10 cellular contexts compared by ENCODE assay signal in the genomic region with DNA sequence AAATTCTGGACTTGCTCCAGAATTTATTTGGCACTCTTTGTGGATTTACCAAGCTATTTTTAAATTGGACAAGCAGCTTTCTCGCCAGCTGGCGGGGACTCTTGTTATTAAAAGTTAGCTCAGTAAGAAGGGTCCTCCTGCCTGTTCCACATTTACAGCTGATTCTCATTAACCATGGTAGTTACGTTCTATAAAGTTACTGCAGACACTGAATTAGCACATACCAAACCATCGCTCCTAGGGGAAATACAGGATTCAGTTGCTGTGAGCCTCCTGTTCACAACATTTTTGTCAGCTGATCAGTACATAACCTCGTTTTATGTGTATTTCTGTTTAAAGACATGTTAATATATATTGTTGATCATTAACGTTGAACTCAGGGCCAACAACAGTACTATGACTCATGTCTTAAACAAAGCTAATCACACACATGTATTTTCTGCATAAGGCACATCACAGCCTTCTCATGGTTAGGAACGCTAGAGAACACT. TPM values are rescaled to one million over a fixed set of nuclear protein-coding genes. Genes with fewer than 3 reads are reported as not detected.
DNase-seq lines count a peak whose midpoint lies in the region; ATAC-seq and TF ChIP-seq lines count a peak whose summit lies in the region.
"Had no signal": no experiment of that assay in that cellular context is flagged by ENCODE, and none has a peak within 500 bp of the region (broad histone marks: within the 10 kb centered on the region; RNA-seq: fewer than 3 reads in every experiment).

No MANE protein-coding gene starts in this region.

- TF ChIP-seq RAD21 in IMR-90 (IDR thresholded peaks at IDR 0.05; ENCODE audit: low read length), result no peak

- peak; percentile 35 for DNase-seq in IMR-90
- DNase-seq in ascending aorta (ENCODE audit: low spot score in 2 of 2), result no peak
- peak; percentile 62 for DNase-seq in left ventricle myocardium inferior
- DNase-seq in thoracic aorta (ENCODE audit: low spot score), result no peak
- DNase-seq in OCI-M2 (lab: John Stamatoyannopoulos, UW; ENCODE audit: unreplicated experiment), result no peak
- no peak for DNase-seq in omental fat pad (ENCODE audit: low spot score)
- no peak for DNase-seq in GM03348 (ENCODE audit: low spot score)
- DNase-seq: activated CD4-positive, alpha-beta T cell treated with anti-CD3 and anti-CD28 coated beads, Interleukin-2, amount 50 U/mL, for 1 hour had no signal

- in situ Hi-C loops in IMR-90 (cut with MboI; ENCODE audit: low sequenced_read_pairs), result loop anchor here (25.0 kb wide), 1 partner anchor 1175 kb away; no protein-coding TSS in a partner anchor

- H2BK120ac ChIP-seq in IMR-90 (ENCODE audit: low read depth, low read length), result no peak overlapping the region

- H3K4me1 ChIP-seq in IMR-90 (ENCODE audit: control insufficient read depth, insufficient read depth, low read length), result peaks cover 18% of the 10 kb centered on the region
- peaks cover 15 to 35% of the 10 kb centered on the region in 2 donors for H3K4me1 ChIP-seq in ascending aorta
- peaks cover 74% of the 10 kb centered on the region for H3K4me1 ChIP-seq in left ventricle myocardium inferior
- H3K4me1 ChIP-seq in thoracic aorta (ENCODE audit: control insufficient read depth in 1 of 2, low read depth in 2 of 2), result peaks cover 40 to 62% of the 10 kb centered on the region in 2 donors

- H3K27me3 ChIP-seq in IMR-90 (ENCODE audit: control insufficient read depth, insufficient read depth, low read length), result no peaks in the 10 kb centered on the region
- H3K27me3 ChIP-seq in ascending aorta, result no peaks in the 10 kb centered on the region
- no peaks in the 10 kb centered on the region for H3K27me3 ChIP-seq in left ventricle myocardium inferior (ENCODE audit: low read depth)
- H3K27me3 ChIP-seq in thoracic aorta (replicated peaks; ENCODE audit: insufficient read depth), result no peaks in the 10 kb centered on the region

- no peak overlapping the region for H3K9ac ChIP-seq in IMR-90 (ENCODE audit: low read depth, low read length)

- H3K4me3 ChIP-seq in IMR-90 (ENCODE audit: insufficient read depth, low read depth, low read length) (no peak overlapping the region), ascending aorta (peak overlapping the region; percentile 24 to 33), left ventricle myocardium inferior (peak overlapping the region; percentile 87), thoracic aorta (peak overlapping the region; percentile 96)

- TF ChIP-seq POLR2A in IMR-90 (IDR thresholded peaks at IDR 0.05; ENCODE audit: low read depth, low read length), result no peak

- dilution Hi-C loops in IMR-90 (cut with HindIII; ENCODE audit: low sequenced_read_pairs, unreplicated experiment), result no loop called here

- no peak overlapping the region for H3K4ac ChIP-seq in IMR-90 (ENCODE audit: low read depth, low read length)

- no peak overlapping the region for H2AK9ac ChIP-seq in IMR-90 (replicated peaks; ENCODE audit: low read depth, low read length, poor library complexity)

- no TSS peak for BruUV-seq in IMR-90 (replicated peaks; lab: Mats Ljungman, UMichigan)

- H2BK20ac ChIP-seq in IMR-90 (ENCODE audit: low read depth, low read length), result no peak overlapping the region

- H4K91ac ChIP-seq in IMR-90 (ENCODE audit: insufficient read depth, low read depth, low read length), result no peak overlapping the region

- no peak overlapping the region for H2AFZ ChIP-seq in IMR-90 (replicated peaks; ENCODE audit: low read length, poor library complexity)

- H4K8ac ChIP-seq in IMR-90 (ENCODE audit: low read depth in 2 of 2, low read length in 2 of 2), result no peak overlapping the region

- peaks cover 0 to 42% of the 10 kb centered on the region in 2 experiments; a peak in 3 of 4 replicates for H3K79me1 ChIP-seq in IMR-90 (ENCODE audit: low read depth in 1 of 2, low read length in 2 of 2)

- no peak overlapping the region for H2BK5ac ChIP-seq in IMR-90 (ENCODE audit: low read depth, low read length, poor library complexity, severe bottlenecking)

- no peak overlapping the region for H3K27ac ChIP-seq in IMR-90 (ENCODE audit: insufficient read depth, low read length)
- peak overlapping the region; percentile 74 to 91 for H3K27ac ChIP-seq in ascending aorta
- peak overlapping the region; percentile 90 for H3K27ac ChIP-seq in left ventricle myocardium inferior (replicated peaks)
- H3K27ac ChIP-seq in thoracic aorta, result peak overlapping the region; percentile 88 to 91

- H3K36me3 ChIP-seq in IMR-90 (ENCODE audit: control insufficient read depth, insufficient read depth, low read length), result peaks cover 29% of the 10 kb centered on the region
- peaks cover 19 to 36% of the 10 kb centered on the region in 2 donors for H3K36me3 ChIP-seq in ascending aorta
- H3K36me3 ChIP-seq in left ventricle myocardium inferior, result peaks cover 42% of the 10 kb centered on the region
- peaks cover 27% of the 10 kb centered on the region for H3K36me3 ChIP-seq in thoracic aorta

- no peak overlapping the region for H4K5ac ChIP-seq in IMR-90 (ENCODE audit: low read depth, low read length)

- ATAC-seq in IMR-90 (ENCODE audit: low read depth) (no peak), thoracic aorta (ENCODE audit: insufficient number of reproducible peaks, low FRiP score, low read depth) (no peak), omental fat pad (ENCODE audit: low FRiP score) (no peak)

- H3K9me1 ChIP-seq in IMR-90 (ENCODE audit: insufficient read depth, low read length), result peaks cover 18% of the 10 kb centered on the region

- H4K20me1 ChIP-seq in IMR-90 (ENCODE audit: insufficient read depth, low read length), result peaks cover 13% of the 10 kb centered on the region

- no peak overlapping the region for H3K23ac ChIP-seq in IMR-90 (ENCODE audit: low read depth, low read length)

- H2BK15ac ChIP-seq in IMR-90 (ENCODE audit: low read depth, low read length), result no peak overlapping the region

- intact Hi-C loops in IMR-90 (cut with micrococcal nuclease), result no loop called here
- intact Hi-C loops in ascending aorta (cut with DNase I), result loop anchor here (10.0 kb wide), 2 partner anchors 548 to 1032 kb away; no protein-coding TSS in a partner anchor
- intact Hi-C loops in left ventricle myocardium inferior (cut with micrococcal nuclease), result no loop called here

- no peak overlapping the region for H3K18ac ChIP-seq in IMR-90 (ENCODE audit: low read depth, low read length)

- CTCF ChIA-PET in IMR-90 (lab: Yijun Ruan, JAX), result interaction anchor here (1.0 to 2.5 kb wide), 2 partner anchors 26 to 138 kb away, joined by 3 to 10 read pairs; no protein-coding TSS in a partner anchor

- POLR2A ChIA-PET in IMR-90 (lab: Charles Lee; ENCODE audit: unreplicated experiment), result no interaction called here

- TF ChIP-seq CTCF in IMR-90 (conservative IDR thresholded peaks at IDR 0.05; ENCODE audit: low read depth, low read length) (no peak), ascending aorta (IDR thresholded peaks at IDR 0.05) (no peak), left ventricle myocardium inferior (IDR thresholded peaks at IDR 0.05; ENCODE audit: borderline replicate concordance) (no peak), thoracic aorta (IDR thresholded peaks at IDR 0.05) (no peak), omental fat pad (IDR thresholded peaks at IDR 0.05) (no peak)

- H3K9me3 ChIP-seq in IMR-90 (ENCODE audit: control insufficient read depth, insufficient read depth, low read length) (no peaks in the 10 kb centered on the region), ascending aorta (no peaks in the 10 kb centered on the region), left ventricle myocardium inferior (replicated peaks) (no peaks in the 10 kb centered on the region), thoracic aorta (no peaks in the 10 kb centered on the region)

- no peak overlapping the region for H3K14ac ChIP-seq in IMR-90 (replicated peaks; ENCODE audit: low read depth, low read length)

- no CpG with 5 or more reads among the region's 7 CpGs for WGBS in IMR-90 (ENCODE audit: extremely low coverage in 2 of 2, insufficient read length in 1 of 2), 2 experiments

- H3K4me2 ChIP-seq in IMR-90 (ENCODE audit: low read depth, low read length), result no peak overlapping the region

- no peak overlapping the region for H2AK5ac ChIP-seq in IMR-90 (ENCODE audit: low read depth, low read length)

- H3K56ac ChIP-seq in IMR-90 (ENCODE audit: extremely low read depth, insufficient read depth, low read length), result no peak overlapping the region

TF ChIP-seq in IMR-90, 13 proteins besides CTCF, POLR2A, EP300 and RAD21 (continues in another document):
- no peak for TF ChIP-seq MXI1 (IDR thresholded peaks at IDR 0.05; ENCODE audit: borderline replicate concordance, low read depth, low read length)
- TF ChIP-seq RCOR1 (IDR thresholded peaks at IDR 0.05; ENCODE audit: insufficient replicate concordance, low read length), result no peak
- no peak for TF ChIP-seq BHLHE40 (IDR thresholded peaks at IDR 0.05; ENCODE audit: low read depth, low read length)
- no peak for TF ChIP-seq FOS (IDR thresholded peaks at IDR 0.05; ENCODE audit: low read depth, low read length)
- TF ChIP-seq RFX5 (IDR thresholded peaks at IDR 0.05; ENCODE audit: low read depth, low read length), result no peak
- no peak for TF ChIP-seq CEBPB (IDR thresholded peaks at IDR 0.05; ENCODE audit: low read depth, low read length)
- TF ChIP-seq SMC3 (IDR thresholded peaks at IDR 0.05; ENCODE audit: low read depth, low read length), result no peak
- no peak for TF ChIP-seq MAFK (IDR thresholded peaks at IDR 0.05; ENCODE audit: low read depth, low read length)
- TF ChIP-seq CHD1 (IDR thresholded peaks at IDR 0.05; ENCODE audit: low read depth, low read length), result no peak

RNA-seq across cellular contexts. Expression of a gene that starts 4.2 kb away (rescaled TPM):
- total RNA-seq in IMR-90 (2012; rRNA removed) (51.4 and 62.2 TPM in 2 replicates), ascending aorta (23.5 TPM), left ventricle myocardium inferior (133 TPM), thoracic aorta (100 to 1,000 TPM; 110 to 112 TPM), omental fat pad (10 to 100 TPM; 22.6 to 60.4 (median 40.9) TPM)
- 17.0 and 21.0 TPM in 2 replicates for polyA plus RNA-seq in IMR-90 (2012; rRNA removed)
- polyA plus RNA-seq in IMR-90 (2012; cell fraction: cytosol; rRNA removed), result 18.4 and 24.0 TPM in 2 replicates
- 6.1 and 10.8 TPM in 2 replicates for polyA plus RNA-seq in IMR-90 (2012; cell fraction: nucleus; rRNA removed; ENCODE audit: low replicate concordance)

RNA-seq across cellular contexts. Expression of a gene that starts 12.1 kb away (rescaled TPM):
- total RNA-seq in IMR-90 (2012; rRNA removed) (not detected in 2 replicates), ascending aorta (0.32 TPM), left ventricle myocardium inferior (1.8 TPM), thoracic aorta (not detected), omental fat pad (under 1 TPM in 1 of 4 donors, not detected in 3; 0.12 TPM)
- polyA plus RNA-seq in IMR-90 (2012; rRNA removed), result not detected in 2 replicates
- polyA plus RNA-seq in IMR-90 (2012; cell fraction: cytosol; rRNA removed), result not detected in 2 replicates
- polyA plus RNA-seq in IMR-90 (2012; cell fraction: nucleus; rRNA removed; ENCODE audit: low replicate concordance), result 0.02 TPM in 1 of 2 replicates, not detected in the other
- total RNA-seq: mesothelial cell of epicardium had no signal

RNA-seq across cellular contexts. Expression of a gene that starts 48.7 kb away (rescaled TPM):
- not detected in 2 replicates for total RNA-seq in IMR-90 (2012; rRNA removed)
- not detected in 2 replicates for polyA plus RNA-seq in IMR-90 (2012; rRNA removed)
- not detected in 2 replicates for polyA plus RNA-seq in IMR-90 (2012; cell fraction: cytosol; rRNA removed)
- not detected in 2 replicates for polyA plus RNA-seq in IMR-90 (2012; cell fraction: nucleus; rRNA removed; ENCODE audit: low replicate concordance)
- not detected for total RNA-seq in ascending aorta
- total RNA-seq in left ventricle myocardium inferior, result not detected
- not detected for total RNA-seq in thoracic aorta
- not detected for total RNA-seq in omental fat pad
- total RNA-seq: LHCN-M2, mesothelial cell of epicardium had no signal

Comparison
In these comparisons a context has a peak if more than half of its experiments do, and no peak if none do; other contexts are left out.
1. DNase-seq: peak in IMR-90 (single experiment) and left ventricle myocardium inferior (single experiment); none in ascending aorta (0 of 2), thoracic aorta (single experiment), OCI-M2 (single experiment), omental fat pad (single experiment) and GM03348 (single experiment).